Comparison of ENCODE assay signal across 14 cellular contexts in the genomic region with DNA sequence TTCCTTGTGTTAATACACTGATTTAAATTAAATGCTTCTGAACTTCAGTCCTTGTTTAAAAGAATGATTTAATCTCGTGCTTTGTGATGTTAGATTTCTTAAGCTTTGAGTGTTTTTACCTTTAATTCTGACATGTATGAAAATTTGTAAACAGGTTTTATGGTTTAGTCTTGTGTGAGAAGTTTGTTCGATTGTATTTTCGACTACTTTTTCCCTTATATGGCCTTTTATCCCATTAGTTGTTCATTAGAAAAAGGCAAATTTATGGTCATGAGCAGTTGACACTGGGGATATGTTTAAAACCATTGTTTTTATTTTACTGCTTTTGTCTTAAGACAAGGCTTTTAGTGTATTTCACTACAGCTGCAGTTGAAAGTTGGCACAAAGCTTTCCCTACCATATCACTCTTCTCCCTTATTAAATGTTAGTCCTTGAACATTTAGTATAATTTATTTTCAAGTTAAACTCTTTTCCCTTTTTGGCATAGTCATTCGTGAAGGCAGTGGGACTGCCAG. TPM values are rescaled to one million over a fixed set of nuclear protein-coding genes. Genes with fewer than 3 reads are reported as not detected.
DNase-seq lines count a peak whose midpoint lies in the region; ATAC-seq and TF ChIP-seq lines count a peak whose summit lies in the region.
"Had no signal": no experiment of that assay in that cellular context is flagged by ENCODE, and none has a peak within 500 bp of the region (broad histone marks: within the 10 kb centered on the region; RNA-seq: fewer than 3 reads in every experiment).

No MANE protein-coding gene starts in this region.

- H3K27ac Mint-ChIP-seq in stimulated activated naive CD8-positive, alpha-beta T cell treated with anti-CD3 and anti-CD28 coated beads, Interleukin-15, Interleukin-2, amounts not matched to agents 100 ng/mL and 50 ng/mL, for 24 hours, result peak overlapping the region; percentile 51
- H3K27ac Mint-ChIP-seq in mesothelial cell of epicardium, result peak overlapping the region; percentile 86

- H3K4me1 ChIP-seq in body of pancreas (peaks cover 37% of the 10 kb centered on the region), vagina (peaks cover 68% of the 10 kb centered on the region)

- no peak for ATAC-seq in stimulated activated naive CD8-positive, alpha-beta T cell treated with anti-CD3 and anti-CD28 coated beads, Interleukin-15, Interleukin-2, amounts not matched to agents 100 U/mL and 50 U/mL, for 24 hours
- ATAC-seq in body of pancreas, result no peak

- no peaks in the 10 kb centered on the region for H3K9me3 Mint-ChIP-seq in stimulated activated naive CD8-positive, alpha-beta T cell treated with anti-CD3 and anti-CD28 coated beads, Interleukin-15, Interleukin-2, amounts not matched to agents 100 ng/mL and 50 ng/mL, for 24 hours
- H3K9me3 Mint-ChIP-seq in mesothelial cell of epicardium, result no peaks in the 10 kb centered on the region

- DNase-seq in stimulated activated naive CD8-positive, alpha-beta T cell treated with anti-CD3 and anti-CD28 coated beads, Interleukin-15, Interleukin-2, amounts not matched to agents 100 U/mL and 50 U/mL, for 24 hours, result no peak
- DNase-seq in body of pancreas (no peak), mesothelial cell of epicardium (ENCODE audit: low spot score in 2 of 2, unreplicated experiment in 2 of 2) (no peak), vagina (ENCODE audit: extremely low spot score in 2 of 2) (no peak), A172 (ENCODE audit: low spot score) (no peak), ecto neural progenitor cell (ENCODE audit: low spot score) (no peak), dermis blood vessel endothelial cell (no peak)
- DNase-seq: DMS153; effector CD4-positive, alpha-beta T cell; Kasumi-1; NCI-H774; stimulated activated CD4-positive, alpha-beta T cell treated with anti-CD3 and anti-CD28 coated beads, Interleukin-4, amount 100 ng/mL, for 24 hours had no signal

- no peaks in the 10 kb centered on the region for H3K27me3 Mint-ChIP-seq in stimulated activated naive CD8-positive, alpha-beta T cell treated with anti-CD3 and anti-CD28 coated beads, Interleukin-15, Interleukin-2, amounts not matched to agents 100 ng/mL and 50 ng/mL, for 24 hours
- no peaks in the 10 kb centered on the region for H3K27me3 Mint-ChIP-seq in mesothelial cell of epicardium (ENCODE audit: low read depth)

- H3K27me3 ChIP-seq in body of pancreas, result no peaks in the 10 kb centered on the region
- no peaks in the 10 kb centered on the region for H3K27me3 ChIP-seq in vagina

- TF ChIP-seq POLR2A in body of pancreas (IDR thresholded peaks at IDR 0.05) (no peak), vagina (IDR thresholded peaks at IDR 0.05) (no peak)

- peaks cover 19% of the 10 kb centered on the region for H3K36me3 Mint-ChIP-seq in stimulated activated naive CD8-positive, alpha-beta T cell treated with anti-CD3 and anti-CD28 coated beads, Interleukin-15, Interleukin-2, amounts not matched to agents 100 ng/mL and 50 ng/mL, for 24 hours (ENCODE audit: low read depth)
- H3K36me3 Mint-ChIP-seq in mesothelial cell of epicardium, result peaks cover 6% of the 10 kb centered on the region

- no peak for TF ChIP-seq CTCF in body of pancreas (IDR thresholded peaks at IDR 0.05)
- TF ChIP-seq CTCF in mesothelial cell of epicardium (IDR thresholded peaks at IDR 0.05; ENCODE audit: unreplicated experiment), result no peak
- no peak for TF ChIP-seq CTCF in vagina (IDR thresholded peaks at IDR 0.05)

- peak overlapping the region in 3 of 4 donors; percentile 95 to 100 (median 100) for H3K27ac ChIP-seq in body of pancreas
- peak overlapping the region; percentile 100 for H3K27ac ChIP-seq in vagina

- H3K4me3 ChIP-seq in body of pancreas, result no peak overlapping the region
- peak overlapping the region in 1 of 2 donors; percentile 97 for H3K4me3 ChIP-seq in vagina
- H3K4me3 ChIP-seq: lung had no signal

- H3K9me3 ChIP-seq in body of pancreas (no peaks in the 10 kb centered on the region), vagina (no peaks in the 10 kb centered on the region)

- no peaks in the 10 kb centered on the region for H3K36me3 ChIP-seq in body of pancreas (replicated peaks in 1 of 2; ENCODE audit: insufficient read depth in 1 of 2, low read depth in 2 of 2)
- no peaks in the 10 kb centered on the region for H3K36me3 ChIP-seq in vagina

- peaks cover 53% of the 10 kb centered on the region for H3K4me1 Mint-ChIP-seq in stimulated activated naive CD8-positive, alpha-beta T cell treated with anti-CD3 and anti-CD28 coated beads, Interleukin-15, Interleukin-2, amounts not matched to agents 100 ng/mL and 50 ng/mL, for 24 hours (ENCODE audit: low read depth)
- peaks cover 22% of the 10 kb centered on the region for H3K4me1 Mint-ChIP-seq in mesothelial cell of epicardium

- WGBS in body of pancreas, 2 donors, result 12 to 14% methylated on average over 4 of the region's 4 CpGs

- H3K4me3 Mint-ChIP-seq in stimulated activated naive CD8-positive, alpha-beta T cell treated with anti-CD3 and anti-CD28 coated beads, Interleukin-15, Interleukin-2, amounts not matched to agents 100 ng/mL and 50 ng/mL, for 24 hours, result peak overlapping the region; percentile 99
- peak overlapping the region; percentile 85 for H3K4me3 Mint-ChIP-seq in mesothelial cell of epicardium

- intact Hi-C loops in body of pancreas (cut with DNase I), result no loop called here
- intact Hi-C loops in vagina (cut with DNase I), result no loop called here

RNA-seq across cellular contexts. Expression of gene UBE2R2, which starts 3.3 kb away (rescaled TPM):
- total RNA-seq in body of pancreas (10 to 100 TPM; 26.7 to 31.4 TPM), mesothelial cell of epicardium (59.3 to 59.9 TPM (median 59.9 TPM) in 3 replicates), vagina (20.4 TPM), dermis blood vessel endothelial cell (20.6 and 36.8 TPM in 2 replicates)
- 14.4 and 16.0 TPM in 2 replicates for total RNA-seq in A172 (2014; rRNA removed; shearing (Covaris generic))

RNA-seq across cellular contexts. Expression of gene PRSS3, which starts 24.9 kb away (rescaled TPM):
- total RNA-seq in body of pancreas (100 to 1,000 TPM; 526 to 604 TPM), mesothelial cell of epicardium (not detected in 3 replicates), vagina (7.6 TPM), dermis blood vessel endothelial cell (0.51 and 1.4 TPM in 2 replicates)
- 1.5 TPM in 1 of 2 replicates, not detected in the other for total RNA-seq in A172 (2014; rRNA removed; shearing (Covaris generic))

Comparison
In these comparisons a context has a peak if more than half of its experiments do, and no peak if none do; other contexts are left out.
1. RNA of gene PRSS3, which starts 24.9 kb away (total RNA-seq): 526 to 604 TPM in body of pancreas; 7.6 TPM in vagina (single experiment), 0.51 to 1.4 TPM in dermis blood vessel endothelial cell, not detected in mesothelial cell of epicardium and 1.5 TPM in A172; every median in the first group is over 10 times any median in the second.